Comparison of ENCODE assay signal across 26 cellular contexts in the genomic region with DNA sequence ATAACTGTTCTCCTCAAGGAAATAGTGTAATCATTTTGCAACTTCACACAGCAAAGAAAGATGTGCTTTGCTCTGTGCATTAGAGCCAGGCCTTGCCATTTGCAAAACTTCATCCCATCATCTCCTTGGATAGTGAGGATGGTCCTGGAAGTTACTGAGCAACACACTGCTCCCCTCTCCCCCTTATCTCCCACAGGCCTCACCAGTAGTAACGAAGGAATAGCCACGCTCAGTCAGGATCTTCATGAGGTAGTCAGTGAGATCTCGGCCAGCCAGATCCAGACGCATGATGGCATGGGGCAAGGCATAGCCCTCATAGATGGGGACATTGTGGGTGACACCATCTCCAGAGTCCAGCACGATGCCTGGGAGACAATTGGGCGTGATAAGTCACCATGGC.
"Had no signal": no experiment of that assay in that cellular context is flagged by ENCODE, and none has a peak within 500 bp of the region (broad histone marks: within the 10 kb centered on the region; RNA-seq: fewer than 3 reads in every experiment).

No MANE protein-coding gene starts in this region.

- H3K4me3 Mint-ChIP-seq: activated T-cell treated with anti-CD3 and anti-CD28 coated beads, Interleukin-2, amount 50 U/mL, for 4 hours; naive B cell; stimulated activated naive CD8-positive, alpha-beta T cell treated with anti-CD3 and anti-CD28 coated beads, Interleukin-15, Interleukin-2, amounts not matched to agents 100 ng/mL and 50 ng/mL, for 24 hours had no signal

- DNase-seq: activated CD4-positive, alpha-beta T cell treated with anti-CD3 and anti-CD28 coated beads for 1 hour; activated CD8-positive, alpha-beta memory T cell treated with anti-CD3 and anti-CD28 coated beads for 24 hours; activated CD8-positive, alpha-beta memory T cell treated with anti-CD3 and anti-CD28 coated beads, Interleukin-2, amount 50 U/mL, for 48 hours; activated naive CD4-positive, alpha-beta T cell treated with Interleukin-2 at 50 U/mL for 16 hours; activated T-cell treated with anti-CD3 and anti-CD28 coated beads, Interleukin-2, amount 50 U/mL, for 4 hours; amygdala; body of pancreas; effector memory CD4-positive, alpha-beta T cell; gastrocnemius medialis; heart left ventricle; left ventricle myocardium superior; naive B cell; nucleus accumbens; posterior cingulate gyrus; spleen; stimulated activated CD4-positive, alpha-beta T cell treated with anti-CD3 and anti-CD28 coated beads, Interleukin-4, amount 100 ng/mL, for 24 hours; T-helper 1 cell; T-helper 9 cell had no signal

- H3K4me3 ChIP-seq: body of pancreas, gastrocnemius medialis, heart left ventricle, SJSA1, spleen, suprapubic skin, upper lobe of left lung had no signal

- H3K9me3 ChIP-seq: body of pancreas, gastrocnemius medialis, heart left ventricle, SJSA1, spleen, suprapubic skin, upper lobe of left lung had no signal

- FAIRE-seq: endothelial cell of umbilical vein, islet of Langerhans had no signal

- ATAC-seq: activated T-cell treated with anti-CD3 and anti-CD28 coated beads, Interleukin-2, amount 50 U/mL, for 4 hours; body of pancreas; esophagus mucosa; gastrocnemius medialis; heart left ventricle; left ventricle myocardium superior had no signal

- H3K27me3 Mint-ChIP-seq: naive B cell; stimulated activated naive CD8-positive, alpha-beta T cell treated with anti-CD3 and anti-CD28 coated beads, Interleukin-15, Interleukin-2, amounts not matched to agents 100 ng/mL and 50 ng/mL, for 24 hours had no signal

- H3K36me3 ChIP-seq: gastrocnemius medialis had no signal

- H3K27ac ChIP-seq: body of pancreas, gastrocnemius medialis, SJSA1, suprapubic skin, upper lobe of left lung had no signal

- H3K4me1 ChIP-seq: body of pancreas, gastrocnemius medialis, SJSA1, suprapubic skin, upper lobe of left lung had no signal

- H3K27me3 ChIP-seq: body of pancreas, gastrocnemius medialis, heart left ventricle, SJSA1, spleen, suprapubic skin, upper lobe of left lung had no signal

- H3K27ac Mint-ChIP-seq: activated T-helper 2 cell treated with anti-CD3 and anti-CD28 coated beads, Interferon-gamma antibody, Interleukin-2, Interleukin-4, amounts not matched to agents 10 μg/mL and 5 μg/mL and 100 μg/mL, durations not matched to agents 14 hours and 24 hours and 36 hours; stimulated activated naive CD8-positive, alpha-beta T cell treated with anti-CD3 and anti-CD28 coated beads, Interleukin-15, Interleukin-2, amounts not matched to agents 100 ng/mL and 50 ng/mL, for 24 hours had no signal

- H3K9me3 Mint-ChIP-seq: activated T-cell treated with anti-CD3 and anti-CD28 coated beads, Interleukin-2, amount 50 U/mL, for 4 hours; activated T-helper 2 cell treated with anti-CD3 and anti-CD28 coated beads, Interferon-gamma antibody, Interleukin-2, Interleukin-4, amounts not matched to agents 10 μg/mL and 5 μg/mL and 100 μg/mL, durations not matched to agents 14 hours and 24 hours and 36 hours; naive B cell; stimulated activated naive CD8-positive, alpha-beta T cell treated with anti-CD3 and anti-CD28 coated beads, Interleukin-15, Interleukin-2, amounts not matched to agents 100 ng/mL and 50 ng/mL, for 24 hours had no signal
